ENCODE assay signal across 8 cellular contexts in the genomic region with DNA sequence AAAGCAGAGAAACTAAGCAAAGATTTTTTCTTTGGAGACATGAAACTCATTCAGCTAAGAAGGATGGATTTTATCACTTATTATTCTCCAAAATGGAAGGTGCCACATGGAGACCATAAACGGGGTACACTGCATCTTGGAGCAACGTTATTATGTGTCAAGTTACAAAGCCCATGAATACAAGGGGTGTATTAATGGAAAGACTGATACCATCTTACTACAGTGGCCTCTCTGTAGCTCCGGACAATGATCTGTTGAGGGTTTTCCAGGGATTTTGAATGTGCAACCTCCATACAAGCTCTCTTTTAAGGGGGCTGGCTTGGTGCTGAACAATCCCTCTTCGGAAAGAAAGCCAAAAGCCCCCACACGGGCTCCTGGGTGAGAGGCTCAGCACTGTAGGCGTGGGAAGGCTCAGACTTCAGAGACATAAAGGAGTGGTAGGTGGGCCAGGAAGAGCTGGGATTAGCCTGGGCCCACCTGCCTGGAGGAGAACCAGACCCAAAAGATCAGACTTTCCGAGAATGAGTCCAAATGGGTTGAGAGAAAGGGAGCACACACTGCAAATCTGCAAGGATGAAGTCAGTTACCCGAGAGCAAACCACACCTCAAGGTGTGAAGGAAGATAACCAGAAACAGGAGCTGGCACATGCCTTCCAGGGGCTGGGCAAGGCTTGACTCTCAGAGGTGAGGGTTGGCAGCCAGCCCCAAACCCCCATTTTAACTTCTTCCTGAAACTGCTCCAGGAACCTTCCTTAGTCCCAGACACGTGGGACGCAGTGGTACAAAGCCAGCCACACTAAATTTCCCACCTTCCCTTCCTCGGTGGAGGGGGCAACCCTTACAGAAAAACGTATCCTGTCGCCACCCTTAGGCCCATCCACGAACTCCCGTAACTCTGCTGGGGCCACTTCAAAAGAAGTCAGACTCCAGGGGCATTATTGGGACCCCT. TPM values are rescaled to one million over a fixed set of nuclear protein-coding genes. Genes with fewer than 3 reads are reported as not detected.
DNase-seq lines count a peak whose midpoint lies in the region; ATAC-seq and TF ChIP-seq lines count a peak whose summit lies in the region.

No MANE protein-coding gene starts in this region.

- no peak for ATAC-seq in CD8-positive, alpha-beta T cell
- ATAC-seq in natural killer cell (peak in 2 of 3 donors; percentile 9 to 12), HG03439 (IDR thresholded peaks at IDR 0.05; ENCODE audit: unreplicated experiment) (no peak)

- peak overlapping the region; percentile 80 for H3K4me3 ChIP-seq in CD8-positive, alpha-beta T cell (ENCODE audit: low read depth, low read length)

- peak overlapping the region; percentile 99 for H3K27ac Mint-ChIP-seq in CD8-positive, alpha-beta T cell
- H3K27ac Mint-ChIP-seq in endothelial cell (ENCODE audit: unreplicated experiment) (no peak overlapping the region), natural killer cell (peak overlapping the region; percentile 100)

- TF ChIP-seq CTCF in CD8-positive, alpha-beta T cell (IDR thresholded peaks at IDR 0.05): no peak
- TF ChIP-seq CTCF in endothelial cell (IDR thresholded peaks at IDR 0.05; ENCODE audit: unreplicated experiment) (no peak), natural killer cell (IDR thresholded peaks at IDR 0.05) (no peak)

- peaks cover 90% of the 10 kb centered on the region for H3K4me1 Mint-ChIP-seq in CD8-positive, alpha-beta T cell (ENCODE audit: low read depth)
- H3K4me1 Mint-ChIP-seq in endothelial cell (ENCODE audit: unreplicated experiment): peaks cover 34% of the 10 kb centered on the region
- peaks cover 88 to 91% of the 10 kb centered on the region in 2 donors for H3K4me1 Mint-ChIP-seq in natural killer cell

- DNase-seq in CD8-positive, alpha-beta T cell: peak in 1 of 7 experiments; percentile 39
- DNase-seq in RPMI8226 (peak; percentile 54), endothelial cell (ENCODE audit: low spot score) (no peak), natural killer cell (peak; percentile 40), kidney glomerular epithelial cell (lab: John Stamatoyannopoulos, UW) (no peak), SW 1271 (lab: John Stamatoyannopoulos, UW) (no peak), COLO829 (ENCODE audit: low spot score) (no peak)

- H3K27me3 ChIP-seq in CD8-positive, alpha-beta T cell (ENCODE audit: insufficient read depth, low read length): no peaks in the 10 kb centered on the region

- POLR2A ChIA-PET in CD8-positive, alpha-beta T cell (lab: Charles Lee): interaction anchor here (0.6 to 1.5 kb wide), 6 partner anchors 10 to 339 kb away, joined by 3 to 4 read pairs (median 4); a partner anchor contains a TSS

- H3K9me3 Mint-ChIP-seq in CD8-positive, alpha-beta T cell: no peaks in the 10 kb centered on the region
- H3K9me3 Mint-ChIP-seq in endothelial cell (ENCODE audit: unreplicated experiment) (no peaks in the 10 kb centered on the region), natural killer cell (peaks cover 0 to 4% of the 10 kb centered on the region in 2 donors)

- H3K27me3 Mint-ChIP-seq in CD8-positive, alpha-beta T cell (ENCODE audit: low read depth): no peaks in the 10 kb centered on the region
- peaks cover 13% of the 10 kb centered on the region for H3K27me3 Mint-ChIP-seq in endothelial cell (ENCODE audit: unreplicated experiment)
- no peaks in the 10 kb centered on the region for H3K27me3 Mint-ChIP-seq in natural killer cell (ENCODE audit: low read depth in 2 of 2)

- intact Hi-C loops in CD8-positive, alpha-beta T cell (cut with DNase I, micrococcal nuclease): loop anchor here (2.0 to 10.0 kb wide), 7 partner anchors 16 to 1357 kb away; a partner anchor contains a TSS
- intact Hi-C loops in natural killer cell (cut with micrococcal nuclease): loop anchor here (2.0 to 5.0 kb wide), 3 partner anchors 14 to 183 kb away; no protein-coding TSS in a partner anchor

- peaks cover 10% of the 10 kb centered on the region for H3K36me3 Mint-ChIP-seq in CD8-positive, alpha-beta T cell
- peaks cover 6% of the 10 kb centered on the region for H3K36me3 Mint-ChIP-seq in endothelial cell (ENCODE audit: low read depth, unreplicated experiment)
- no peaks in the 10 kb centered on the region for H3K36me3 Mint-ChIP-seq in natural killer cell

- H3K27ac ChIP-seq in CD8-positive, alpha-beta T cell (ENCODE audit: low read depth, low read length): peak overlapping the region; percentile 92

- H3K4me1 ChIP-seq in CD8-positive, alpha-beta T cell (ENCODE audit: insufficient read depth, low read length): peaks cover 82% of the 10 kb centered on the region

- peak overlapping the region; percentile 91 for H3K4me3 Mint-ChIP-seq in CD8-positive, alpha-beta T cell
- H3K4me3 Mint-ChIP-seq in endothelial cell (ENCODE audit: unreplicated experiment): peak overlapping the region; percentile 90
- H3K4me3 Mint-ChIP-seq in natural killer cell: peak overlapping the region; percentile 99

- no peaks in the 10 kb centered on the region for H3K36me3 ChIP-seq in CD8-positive, alpha-beta T cell (ENCODE audit: insufficient read depth, low read length)

- no peaks in the 10 kb centered on the region for H3K9me3 ChIP-seq in CD8-positive, alpha-beta T cell (ENCODE audit: low read length)

- CTCF ChIA-PET in CD8-positive, alpha-beta T cell (lab: Charles Lee): interaction anchor here (0.6 to 8.6 kb wide), 7 partner anchors 8 to 69 kb away, joined by 3 to 56 read pairs (median 5); no protein-coding TSS in a partner anchor

RNA-seq across cellular contexts. Expression of a gene that starts 1.5 kb away (rescaled TPM):
- 100 to 1,000 TPM; 145 to 148 TPM for total RNA-seq in CD8-positive, alpha-beta T cell
- total RNA-seq in endothelial cell (ENCODE audit: unreplicated experiment) (13.8 TPM), natural killer cell (100 to 1,000 TPM; 142 to 167 (median 165) TPM)

RNA-seq across cellular contexts. Expression of a gene that starts 59.2 kb away (rescaled TPM):
- total RNA-seq in CD8-positive, alpha-beta T cell: 100 to 1,000 TPM; 258 to 277 TPM
- total RNA-seq in endothelial cell (ENCODE audit: unreplicated experiment) (117 TPM), natural killer cell (10 to 100 TPM; 78.6 to 93.1 (median 85.5) TPM)

Comparison
In these comparisons a context has a peak if more than half of its experiments do, and no peak if none do; other contexts are left out.
1. ATAC-seq: peak in natural killer cell (2 of 3); none in CD8-positive, alpha-beta T cell (single experiment) and HG03439 (single experiment).
2. DNase-seq: peak in RPMI8226 (single experiment) and natural killer cell (single experiment); none in endothelial cell (single experiment), kidney glomerular epithelial cell (single experiment), SW 1271 (0 of 2) and COLO829 (single experiment).
3. Peak in every context shown above with its lines, with median percentiles within 50 percentile points of each other: H3K4me3 Mint-ChIP-seq.